ENCODE assay signal across 9 cellular contexts in genomic region chr11:134228625-134229024, GRCh38. TPM values are rescaled to one million over a fixed set of nuclear protein-coding genes. Genes with fewer than 3 reads are reported as not detected.
DNase-seq lines count a peak whose midpoint lies in the region; ATAC-seq and TF ChIP-seq lines count a peak whose summit lies in the region.
"Had no signal": no experiment of that assay in that cellular context is flagged by ENCODE, and none has a peak within 500 bp of the region (broad histone marks: within the 10 kb centered on the region; RNA-seq: fewer than 3 reads in every experiment).

No MANE protein-coding gene starts in this region.

- no peak for TF ChIP-seq POLR2A in uterus (IDR thresholded peaks at IDR 0.05)
- no peak for TF ChIP-seq POLR2A in esophagus muscularis mucosa (IDR thresholded peaks at IDR 0.05; ENCODE audit: low read depth)

- no peaks in the 10 kb centered on the region for H3K27me3 ChIP-seq in uterus
- no peaks in the 10 kb centered on the region for H3K27me3 ChIP-seq in esophagus muscularis mucosa
- H3K27me3 ChIP-seq: transverse colon had no signal

- no peak overlapping the region for H3K27ac Mint-ChIP-seq in memory B cell

- peaks cover 38% of the 10 kb centered on the region for H3K4me1 Mint-ChIP-seq in memory B cell

- H3K4me3 Mint-ChIP-seq in memory B cell = peak overlapping the region; percentile 32

- H3K4me1 ChIP-seq in uterus (peaks cover 0 to 9% of the 10 kb centered on the region in 2 donors), esophagus muscularis mucosa (peaks cover 29 to 67% (median 57%) of the 10 kb centered on the region in 4 donors)

- no peak overlapping the region for H3K27ac ChIP-seq in uterus
- no peak overlapping the region for H3K27ac ChIP-seq in esophagus muscularis mucosa (replicated peaks in 1 of 4)
- H3K27ac ChIP-seq: transverse colon had no signal

- H3K4me3 ChIP-seq in uterus (no peak overlapping the region), esophagus muscularis mucosa (no peak overlapping the region)
- H3K4me3 ChIP-seq: transverse colon had no signal

- H3K36me3 Mint-ChIP-seq in memory B cell = peaks cover 2% of the 10 kb centered on the region

- WGBS in esophagus muscularis mucosa = 97% methylated on average over 6 of the region's 6 CpGs

- ATAC-seq in GM18499 (IDR thresholded peaks at IDR 0.05; ENCODE audit: insufficient read depth, unreplicated experiment) (peak; percentile 46), GM21423 (IDR thresholded peaks at IDR 0.05; ENCODE audit: unreplicated experiment) (peak; percentile 45), HG03469 (IDR thresholded peaks at IDR 0.05; ENCODE audit: unreplicated experiment) (peak; percentile 37), memory B cell (ENCODE audit: low read depth) (peak; percentile 64)

- H3K9me3 ChIP-seq in uterus (no peaks in the 10 kb centered on the region), esophagus muscularis mucosa (no peaks in the 10 kb centered on the region)
- H3K9me3 ChIP-seq: transverse colon had no signal

- no peak for TF ChIP-seq CTCF in uterus (IDR thresholded peaks at IDR 0.05)
- TF ChIP-seq CTCF in esophagus muscularis mucosa (IDR thresholded peaks at IDR 0.05) = no peak

- DNase-seq in memory B cell (ENCODE audit: low spot score in 2 of 2) = peak; percentile 29 to 68
- DNase-seq in uterus = no peak
- DNase-seq in esophagus muscularis mucosa (ENCODE audit: extremely low spot score) = no peak
- DNase-seq in putamen (ENCODE audit: low spot score) = no peak
- no peak for DNase-seq in kidney glomerular epithelial cell (lab: John Stamatoyannopoulos, UW)
- DNase-seq: transverse colon had no signal

- TF ChIP-seq EP300 in esophagus muscularis mucosa (IDR thresholded peaks at IDR 0.05) = no peak

- peaks cover 11% of the 10 kb centered on the region for H3K27me3 Mint-ChIP-seq in memory B cell

- intact Hi-C loops in uterus (cut with DNase I; ENCODE audit: low total_unique reads) = no loop called here
- intact Hi-C loops in esophagus muscularis mucosa (cut with DNase I) = loop anchor here (10.0 kb wide), 1 partner anchor 106 kb away; the partner anchor contains the start of gene GLB1L2

- H3K9me3 Mint-ChIP-seq in memory B cell = no peaks in the 10 kb centered on the region

- H3K36me3 ChIP-seq in uterus = no peaks in the 10 kb centered on the region
- no peaks in the 10 kb centered on the region for H3K36me3 ChIP-seq in esophagus muscularis mucosa
- H3K36me3 ChIP-seq: transverse colon had no signal

RNA-seq across cellular contexts. Expression of gene VPS26B, which starts 4.2 kb away (rescaled TPM):
- total RNA-seq in uterus = 10 to 100 TPM; 10.6 to 46.5 (median 39.8) TPM
- 10 to 100 TPM; 30.2 to 50.2 (median 41.7) TPM for total RNA-seq in esophagus muscularis mucosa

RNA-seq across cellular contexts. Expression of gene NCAPD3, which starts 4.9 kb away (rescaled TPM):
- total RNA-seq in uterus = 10 to 100 TPM in 2 of 4 donors, 1 to 10 TPM in 2; 6.4 to 27.1 (median 9.9) TPM
- 1 to 10 TPM; 6.2 to 9.6 (median 8.8) TPM for total RNA-seq in esophagus muscularis mucosa

RNA-seq across cellular contexts. Expression of gene THYN1, which starts 24.5 kb away (rescaled TPM):
- total RNA-seq in uterus (100 to 1,000 TPM in 1 of 4 donors, 10 to 100 TPM in 3; 49.8 to 143 (median 53.6) TPM), esophagus muscularis mucosa (10 to 100 TPM; 34.1 to 59.6 (median 50.2) TPM)

RNA-seq across cellular contexts. Expression of gene ACAD8, which starts 24.7 kb away (rescaled TPM):
- total RNA-seq in uterus = 10 to 100 TPM; 16.5 to 26.5 (median 21.5) TPM
- 10 to 100 TPM; 18.3 to 25.0 (median 21.1) TPM for total RNA-seq in esophagus muscularis mucosa

RNA-seq across cellular contexts. Expression of gene GLB1L3, which starts 47.6 kb away (rescaled TPM):
- total RNA-seq in uterus (1 to 10 TPM in 2 of 4 donors, not detected in 2; 1.4 to 7.2 TPM), esophagus muscularis mucosa (under 1 TPM in 3 of 4 donors, not detected in 1; 0.29 to 0.42 (median 0.32) TPM)

Comparison
In these comparisons a context has a peak if more than half of its experiments do, and no peak if none do; other contexts are left out.
1. DNase-seq: peak in memory B cell (2 of 2); none in uterus (0 of 2), esophagus muscularis mucosa (single experiment), putamen (single experiment) and kidney glomerular epithelial cell (single experiment).
2. Peak in every context shown above with its lines, with median percentiles within 50 percentile points of each other: ATAC-seq.